In genomic region chrX:20311505-20311904, GRCh38 we compare ENCODE assay signal across 20 cellular contexts.
"Had no signal": no experiment of that assay in that cellular context is flagged by ENCODE, and none has a peak within 500 bp of the region (broad histone marks: within the 10 kb centered on the region; RNA-seq: fewer than 3 reads in every experiment).

No MANE protein-coding gene starts in this region.

- H3K27me3 ChIP-seq: colonic mucosa, heart right ventricle, stomach, suprapubic skin, uterus had no signal

- H3K27me3 Mint-ChIP-seq: activated CD4-positive, alpha-beta memory T cell treated with anti-CD3 and anti-CD28 coated beads for 36 hours had no signal

- H3K4me1 ChIP-seq: colonic mucosa, heart right ventricle, parathyroid adenoma, stomach, suprapubic skin, uterus had no signal

- H3K9me3 Mint-ChIP-seq: activated CD4-positive, alpha-beta memory T cell treated with anti-CD3 and anti-CD28 coated beads for 36 hours; activated naive CD4-positive, alpha-beta T cell treated with anti-CD3 and anti-CD28 coated beads for 36 hours; activated naive CD8-positive, alpha-beta T cell treated with anti-CD3 and anti-CD28 coated beads, Interleukin-2, amount 10 ng/mL, durations not matched to agents 7 days and 5 days; stimulated activated effector memory CD8-positive, alpha-beta T cell treated with anti-CD3 and anti-CD28 coated beads, Interleukin-12 subunit alpha, Interleukin-12 subunit beta, amount 100 ng/mL, for 72 hours had no signal

- DNase-seq: activated CD4-positive, alpha-beta memory T cell treated with anti-CD3 and anti-CD28 coated beads for 36 hours; activated CD4-positive, alpha-beta T cell treated with anti-CD3 and anti-CD28 coated beads for 48 hours; activated naive CD4-positive, alpha-beta T cell treated with anti-CD3 and anti-CD28 coated beads for 36 hours; activated naive CD8-positive, alpha-beta T cell treated with anti-CD3 and anti-CD28 coated beads, Interleukin-2, amount 10 ng/mL, durations not matched to agents 7 days and 5 days; activated T-cell treated with anti-CD3 and anti-CD28 coated beads, Interleukin-2, amount 50 U/mL, for 48 hours; amniotic stem cell; colonic mucosa; heart right ventricle; islet precursor cell; left cardiac atrium; nephron progenitor cell; small intestine; stimulated activated CD4-positive, alpha-beta T cell treated with anti-CD3 and anti-CD28 coated beads, Interleukin-2, amount 100 ng/mL, for 24 hours; stomach; uterus had no signal

- H3K36me3 ChIP-seq: colonic mucosa, heart right ventricle, stomach, suprapubic skin, uterus had no signal

- H2AFZ ChIP-seq: parathyroid adenoma had no signal

- H3K79me2 ChIP-seq: parathyroid adenoma had no signal

- H3K4me3 Mint-ChIP-seq: activated CD4-positive, alpha-beta memory T cell treated with anti-CD3 and anti-CD28 coated beads for 36 hours; activated naive CD4-positive, alpha-beta T cell treated with anti-CD3 and anti-CD28 coated beads for 36 hours; activated naive CD8-positive, alpha-beta T cell treated with anti-CD3 and anti-CD28 coated beads, Interleukin-2, amount 10 ng/mL, durations not matched to agents 7 days and 5 days; nephron progenitor cell; stimulated activated effector memory CD8-positive, alpha-beta T cell treated with anti-CD3 and anti-CD28 coated beads, Interleukin-12 subunit alpha, Interleukin-12 subunit beta, amount 100 ng/mL, for 72 hours had no signal

- H3K27ac ChIP-seq: colonic mucosa, epithelial cell of prostate, heart right ventricle, parathyroid adenoma, stomach, suprapubic skin, uterus had no signal

- H3K9ac ChIP-seq: parathyroid adenoma had no signal

- ATAC-seq: heart right ventricle; left cardiac atrium; sciatic nerve; stimulated activated effector memory CD8-positive, alpha-beta T cell treated with anti-CD3 and anti-CD28 coated beads, Interleukin-12 subunit alpha, Interleukin-12 subunit beta, amount 100 ng/mL, for 72 hours had no signal

- H3K27ac Mint-ChIP-seq: activated CD4-positive, alpha-beta memory T cell treated with anti-CD3 and anti-CD28 coated beads for 36 hours; activated naive CD4-positive, alpha-beta T cell treated with anti-CD3 and anti-CD28 coated beads for 36 hours; activated naive CD8-positive, alpha-beta T cell treated with anti-CD3 and anti-CD28 coated beads, Interleukin-2, amount 10 ng/mL, durations not matched to agents 7 days and 5 days; nephron progenitor cell; stimulated activated effector memory CD8-positive, alpha-beta T cell treated with anti-CD3 and anti-CD28 coated beads, Interleukin-12 subunit alpha, Interleukin-12 subunit beta, amount 100 ng/mL, for 72 hours had no signal

- H3K36me3 Mint-ChIP-seq: activated CD4-positive, alpha-beta memory T cell treated with anti-CD3 and anti-CD28 coated beads for 36 hours; stimulated activated effector memory CD8-positive, alpha-beta T cell treated with anti-CD3 and anti-CD28 coated beads, Interleukin-12 subunit alpha, Interleukin-12 subunit beta, amount 100 ng/mL, for 72 hours had no signal

- H3K4me3 ChIP-seq: colonic mucosa, heart right ventricle, stomach, suprapubic skin, uterus had no signal

- H3K9me3 ChIP-seq: colonic mucosa, heart right ventricle, stomach, suprapubic skin, uterus had no signal
